Comparison of ENCODE assay signal across 23 cellular contexts in the genomic region with DNA sequence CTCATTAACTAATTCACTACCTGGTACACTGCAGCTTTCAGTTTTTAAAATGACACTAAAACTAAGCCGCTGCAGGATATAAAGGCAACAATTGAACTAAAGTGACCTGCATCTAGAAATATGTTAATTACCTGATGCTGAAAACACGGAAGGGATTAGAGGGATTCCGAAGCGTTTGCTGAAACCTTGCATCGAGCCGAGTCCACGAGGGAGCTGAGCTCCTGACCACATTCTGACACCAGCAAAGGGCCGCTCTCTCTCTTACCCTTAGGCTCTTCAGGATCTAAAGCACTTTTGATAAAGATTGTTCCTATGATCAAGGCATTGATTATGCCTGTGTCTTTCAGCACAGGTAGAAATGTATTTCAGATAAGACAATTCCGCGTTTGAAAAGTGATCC.
"Had no signal": no experiment of that assay in that cellular context is flagged by ENCODE, and none has a peak within 500 bp of the region (broad histone marks: within the 10 kb centered on the region; RNA-seq: fewer than 3 reads in every experiment).

No MANE protein-coding gene starts in this region.

- DNase-seq: activated CD4-positive, alpha-beta T cell treated with anti-CD3 and anti-CD28 coated beads for 1 hour; activated CD8-positive, alpha-beta memory T cell treated with anti-CD3 and anti-CD28 coated beads, Interleukin-2, amount 10 ng/mL, durations not matched to agents 7 days and 5 days; activated CD8-positive, alpha-beta T cell treated with anti-CD3 and anti-CD28 coated beads, Interleukin-2, amount 10 ng/mL, durations not matched to agents 7 days and 5 days; activated naive CD8-positive, alpha-beta T cell treated with anti-CD3 and anti-CD28 coated beads, Interleukin-2, amount 50 U/mL, for 24 hours; activated T-cell treated with anti-CD3 and anti-CD28 coated beads, Interleukin-2, amount 50 U/mL, for 48 hours; amygdala; effector CD8-positive, alpha-beta T cell; kidney glomerular epithelial cell; lower lobe of right lung; mesenchymal stem cell; natural killer cell; sigmoid colon; stimulated activated CD4-positive, alpha-beta T cell treated with anti-CD3 and anti-CD28 coated beads, Interleukin-15, amount 100 ng/mL, for 24 hours; stimulated activated CD4-positive, alpha-beta T cell treated with anti-CD3 and anti-CD28 coated beads, Interleukin-2, amount 100 ng/mL, for 24 hours; stimulated activated naive B cell treated with anti-CD40 and anti-IgM and Interleukin-4, amounts not matched to agents 10 μg/mL and 1 μg/mL and 100 μg/mL, for 72 hours; T-helper 2 cell; tibial artery had no signal

- H3K27ac ChIP-seq: epithelial cell of prostate, lower lobe of right lung, sigmoid colon, suprapubic skin, tibial artery had no signal

- H3K4me1 ChIP-seq: lower lobe of right lung, suprapubic skin, tibial artery had no signal

- H3K27ac Mint-ChIP-seq: activated CD8-positive, alpha-beta memory T cell treated with anti-CD3 and anti-CD28 coated beads, Interleukin-2, amount 10 ng/mL, durations not matched to agents 7 days and 5 days; activated CD8-positive, alpha-beta T cell treated with anti-CD3 and anti-CD28 coated beads, Interleukin-2, amount 10 ng/mL, durations not matched to agents 7 days and 5 days; activated naive CD4-positive, alpha-beta T cell treated with anti-CD3 and anti-CD28 coated beads, Interleukin-2, amount 50 U/mL, for 24 hours; activated naive CD8-positive, alpha-beta T cell treated with anti-CD3 and anti-CD28 coated beads, Interleukin-2, amount 50 U/mL, for 24 hours; activated T-helper 2 cell treated with anti-CD3 and anti-CD28 coated beads, Interferon-gamma antibody, Interleukin-2, Interleukin-4, amounts not matched to agents 10 μg/mL and 5 μg/mL and 100 μg/mL, durations not matched to agents 14 hours and 24 hours and 36 hours; natural killer cell; stimulated activated naive B cell treated with anti-CD40 and anti-IgM and Interleukin-4, amounts not matched to agents 10 μg/mL and 1 μg/mL and 100 μg/mL, for 72 hours had no signal

- H3K9me3 ChIP-seq: lower lobe of right lung, sigmoid colon, suprapubic skin, tibial artery had no signal

- H3K27me3 ChIP-seq: sigmoid colon, suprapubic skin, tibial artery had no signal

- H3K4me3 Mint-ChIP-seq: activated CD8-positive, alpha-beta memory T cell treated with anti-CD3 and anti-CD28 coated beads, Interleukin-2, amount 10 ng/mL, durations not matched to agents 7 days and 5 days; activated CD8-positive, alpha-beta T cell treated with anti-CD3 and anti-CD28 coated beads, Interleukin-2, amount 10 ng/mL, durations not matched to agents 7 days and 5 days; activated naive CD4-positive, alpha-beta T cell treated with anti-CD3 and anti-CD28 coated beads, Interleukin-2, amount 50 U/mL, for 24 hours; activated naive CD8-positive, alpha-beta T cell treated with anti-CD3 and anti-CD28 coated beads, Interleukin-2, amount 50 U/mL, for 24 hours; central memory CD8-positive, alpha-beta T cell; natural killer cell; stimulated activated naive B cell treated with anti-CD40 and anti-IgM and Interleukin-4, amounts not matched to agents 10 μg/mL and 1 μg/mL and 100 μg/mL, for 72 hours had no signal

- ATAC-seq: activated CD8-positive, alpha-beta memory T cell treated with anti-CD3 and anti-CD28 coated beads, Interleukin-2, amount 10 ng/mL, durations not matched to agents 7 days and 5 days; activated CD8-positive, alpha-beta T cell treated with anti-CD3 and anti-CD28 coated beads, Interleukin-2, amount 10 ng/mL, durations not matched to agents 7 days and 5 days; activated naive CD8-positive, alpha-beta T cell treated with anti-CD3 and anti-CD28 coated beads, Interleukin-2, amount 50 U/mL, for 24 hours; left lobe of liver; lower lobe of right lung; natural killer cell; stimulated activated naive B cell treated with anti-CD40 and anti-IgM and Interleukin-4, amounts not matched to agents 10 μg/mL and 1 μg/mL and 100 μg/mL, for 72 hours had no signal

- H3K4me1 Mint-ChIP-seq: activated CD8-positive, alpha-beta memory T cell treated with anti-CD3 and anti-CD28 coated beads, Interleukin-2, amount 10 ng/mL, durations not matched to agents 7 days and 5 days; activated naive CD4-positive, alpha-beta T cell treated with anti-CD3 and anti-CD28 coated beads, Interleukin-2, amount 50 U/mL, for 24 hours; activated naive CD8-positive, alpha-beta T cell treated with anti-CD3 and anti-CD28 coated beads, Interleukin-2, amount 50 U/mL, for 24 hours; central memory CD8-positive, alpha-beta T cell; stimulated activated naive B cell treated with anti-CD40 and anti-IgM and Interleukin-4, amounts not matched to agents 10 μg/mL and 1 μg/mL and 100 μg/mL, for 72 hours had no signal

- H3K36me3 ChIP-seq: lower lobe of right lung, sigmoid colon, suprapubic skin, tibial artery had no signal

- H3K9me3 Mint-ChIP-seq: activated naive CD4-positive, alpha-beta T cell treated with anti-CD3 and anti-CD28 coated beads, Interleukin-2, amount 50 U/mL, for 24 hours; activated naive CD8-positive, alpha-beta T cell treated with anti-CD3 and anti-CD28 coated beads, Interleukin-2, amount 50 U/mL, for 24 hours; activated T-helper 2 cell treated with anti-CD3 and anti-CD28 coated beads, Interferon-gamma antibody, Interleukin-2, Interleukin-4, amounts not matched to agents 10 μg/mL and 5 μg/mL and 100 μg/mL, durations not matched to agents 14 hours and 24 hours and 36 hours; central memory CD8-positive, alpha-beta T cell; natural killer cell; stimulated activated naive B cell treated with anti-CD40 and anti-IgM and Interleukin-4, amounts not matched to agents 10 μg/mL and 1 μg/mL and 100 μg/mL, for 72 hours had no signal

- H3K36me3 Mint-ChIP-seq: activated CD8-positive, alpha-beta memory T cell treated with anti-CD3 and anti-CD28 coated beads, Interleukin-2, amount 10 ng/mL, durations not matched to agents 7 days and 5 days; activated naive CD4-positive, alpha-beta T cell treated with anti-CD3 and anti-CD28 coated beads, Interleukin-2, amount 50 U/mL, for 24 hours; natural killer cell; stimulated activated naive B cell treated with anti-CD40 and anti-IgM and Interleukin-4, amounts not matched to agents 10 μg/mL and 1 μg/mL and 100 μg/mL, for 72 hours had no signal

- H3K4me3 ChIP-seq: lower lobe of right lung, sigmoid colon, suprapubic skin, tibial artery had no signal
